ENCODE assay signal across 13 cellular contexts in the genomic region with DNA sequence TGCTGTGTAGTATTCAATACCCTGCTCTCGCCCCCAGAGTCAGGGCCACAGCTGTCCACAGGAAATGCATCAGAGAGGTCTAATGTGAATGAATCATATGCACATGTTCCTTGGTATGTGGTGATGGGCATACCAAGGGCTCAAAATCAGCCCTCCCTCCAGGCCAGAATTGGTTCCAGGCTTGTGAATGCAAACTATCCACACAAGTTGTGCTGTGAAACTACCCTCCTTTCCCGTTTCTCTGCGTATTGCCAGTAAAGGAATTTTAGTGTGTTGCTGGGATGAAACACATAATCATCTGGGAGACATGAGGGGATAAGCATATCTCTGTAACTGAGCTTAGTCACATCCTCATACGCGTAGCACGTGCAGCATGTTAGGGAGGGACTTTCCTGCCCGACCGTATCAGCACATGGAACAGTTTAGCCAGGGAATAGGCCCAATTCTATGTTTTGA. TPM values are rescaled to one million over a fixed set of nuclear protein-coding genes. Genes with fewer than 3 reads are reported as not detected.
DNase-seq lines count a peak whose midpoint lies in the region; ATAC-seq and TF ChIP-seq lines count a peak whose summit lies in the region.
"Had no signal": no experiment of that assay in that cellular context is flagged by ENCODE, and none has a peak within 500 bp of the region (broad histone marks: within the 10 kb centered on the region; RNA-seq: fewer than 3 reads in every experiment).

No MANE protein-coding gene starts in this region.

- H3K36me3 ChIP-seq in GM23338 (ENCODE audit: insufficient read depth), result no peaks in the 10 kb centered on the region
- H3K36me3 ChIP-seq: neutrophil had no signal

- no peak overlapping the region for H3K4me3 Mint-ChIP-seq in GM23338
- H3K4me3 Mint-ChIP-seq: activated naive CD4-positive, alpha-beta T cell treated with anti-CD3 and anti-CD28 coated beads for 36 hours had no signal

- H3K27ac ChIP-seq in GM23338 (ENCODE audit: low read depth), result no peak overlapping the region
- H3K27ac ChIP-seq: neutrophil had no signal

- H3K4me1 Mint-ChIP-seq in GM23338, result peaks cover 6% of the 10 kb centered on the region; the same call in 2 of the 3 replicates

- no peaks in the 10 kb centered on the region for H3K27me3 ChIP-seq in GM23338 (ENCODE audit: insufficient read depth)
- H3K27me3 ChIP-seq: neutrophil had no signal

- no peaks in the 10 kb centered on the region for H3K4me1 ChIP-seq in GM23338 (ENCODE audit: insufficient read depth)

- H2AFZ ChIP-seq in GM23338, result peak overlapping the region; percentile 35; the same call in 1 of the 2 replicates

- peaks cover 9% of the 10 kb centered on the region; the same call in 2 of the 3 replicates for H3K9me3 Mint-ChIP-seq in GM23338

- no peaks in the 10 kb centered on the region for H3F3A ChIP-seq in GM23338 (replicated peaks; ENCODE audit: low read depth)

- TF ChIP-seq CTCF in GM23338 (conservative IDR thresholded peaks at IDR 0.05; ENCODE audit: low read depth in 2 of 2) (no peak), fibroblast of the aortic adventitia (IDR thresholded peaks at IDR 0.05; ENCODE audit: insufficient read depth, low read length) (peak; percentile 4), retinal pigment epithelial cell (conservative IDR thresholded peaks at IDR 0.05; ENCODE audit: low read depth, low read length) (no peak)

- no peak overlapping the region for H3K27ac Mint-ChIP-seq in GM23338
- H3K27ac Mint-ChIP-seq: activated naive CD4-positive, alpha-beta T cell treated with anti-CD3 and anti-CD28 coated beads for 36 hours had no signal

- ATAC-seq in GM23338 (no peak), SK-N-SH treated with all-trans-retinoic acid at 6 μM for 48 hours (peak; percentile 98), HG02678 (IDR thresholded peaks at IDR 0.05; ENCODE audit: unreplicated experiment) (no peak), HG03469 (IDR thresholded peaks at IDR 0.05; ENCODE audit: unreplicated experiment) (no peak)

- no peaks in the 10 kb centered on the region for H3K79me2 ChIP-seq in GM23338 (replicated peaks; ENCODE audit: insufficient read depth)

- DNase-seq in GM23338 (ENCODE audit: low spot score) (no peak), fibroblast of the aortic adventitia (ENCODE audit: low read depth) (peak; percentile 97), retinal pigment epithelial cell (ENCODE audit: low read depth) (peak; percentile 95), middle frontal gyrus (ENCODE audit: extremely low spot score, low spot score) (no peak)
- no peak for DNase-seq in activated CD4-positive, alpha-beta T cell treated with anti-CD3 and anti-CD28 coated beads, Interleukin-2, amount 50 U/mL, for 48 hours
- DNase-seq: activated naive CD4-positive, alpha-beta T cell treated with anti-CD3 and anti-CD28 coated beads for 36 hours; GDM1; KBM-7; NCI-H748 treated with DMSO at 0.1 percent for 48 hours had no signal

- H3K4me2 ChIP-seq in GM23338, result no peak overlapping the region

- H3K4me3 ChIP-seq in GM23338 (no peak overlapping the region), fibroblast of the aortic adventitia (ENCODE audit: low read depth, low read length) (no peak overlapping the region), retinal pigment epithelial cell (ENCODE audit: low read length) (no peak overlapping the region)

- H3K27me3 Mint-ChIP-seq in GM23338 (ENCODE audit: insufficient read depth, low read depth, poor library complexity), result peaks cover 2% of the 10 kb centered on the region

- H3K36me3 Mint-ChIP-seq in GM23338 (ENCODE audit: low read depth), result no peaks in the 10 kb centered on the region; the same call in 2 of the 3 replicates

- H3K9me2 ChIP-seq in GM23338 (ENCODE audit: insufficient read depth), result no peaks in the 10 kb centered on the region

- H4K20me1 ChIP-seq in GM23338 (replicated peaks; ENCODE audit: insufficient read depth), result no peaks in the 10 kb centered on the region

TF ChIP-seq in SK-N-SH treated with all-trans-retinoic acid at 6 μM for 48 hours, 23 proteins besides CTCF, POLR2A, EP300 and RAD21:
- TF ChIP-seq ZFP3 (CRISPR knock-in tag; IDR thresholded peaks at IDR 0.05) (no peak), ARNTL (CRISPR knock-in tag; IDR thresholded peaks at IDR 0.05; ENCODE audit: borderline replicate concordance, low read depth) (no peak), SNAI2 (CRISPR knock-in tag; IDR thresholded peaks at IDR 0.05) (no peak), RARB (CRISPR knock-in tag; IDR thresholded peaks at IDR 0.05) (no peak), TCF4 (CRISPR knock-in tag; IDR thresholded peaks at IDR 0.05; ENCODE audit: borderline replicate concordance) (no peak), TOX (CRISPR knock-in tag; IDR thresholded peaks at IDR 0.05; ENCODE audit: borderline replicate concordance) (no peak), CSDC2 (CRISPR knock-in tag; IDR thresholded peaks at IDR 0.05) (no peak), ZNF565 (CRISPR knock-in tag; conservative IDR thresholded peaks at IDR 0.05; ENCODE audit: low read depth) (no peak), ISL1 (CRISPR knock-in tag; IDR thresholded peaks at IDR 0.05) (no peak), BACH2 (CRISPR knock-in tag; IDR thresholded peaks at IDR 0.05; ENCODE audit: borderline replicate concordance) (no peak), GLIS3 (CRISPR knock-in tag; IDR thresholded peaks at IDR 0.05) (no peak), ZFP30 (CRISPR knock-in tag; IDR thresholded peaks at IDR 0.05) (no peak), ZNF70 (CRISPR knock-in tag; IDR thresholded peaks at IDR 0.05) (no peak), OSR1 (CRISPR knock-in tag; IDR thresholded peaks at IDR 0.05) (no peak)
- TF ChIP-seq, protein P1, sequence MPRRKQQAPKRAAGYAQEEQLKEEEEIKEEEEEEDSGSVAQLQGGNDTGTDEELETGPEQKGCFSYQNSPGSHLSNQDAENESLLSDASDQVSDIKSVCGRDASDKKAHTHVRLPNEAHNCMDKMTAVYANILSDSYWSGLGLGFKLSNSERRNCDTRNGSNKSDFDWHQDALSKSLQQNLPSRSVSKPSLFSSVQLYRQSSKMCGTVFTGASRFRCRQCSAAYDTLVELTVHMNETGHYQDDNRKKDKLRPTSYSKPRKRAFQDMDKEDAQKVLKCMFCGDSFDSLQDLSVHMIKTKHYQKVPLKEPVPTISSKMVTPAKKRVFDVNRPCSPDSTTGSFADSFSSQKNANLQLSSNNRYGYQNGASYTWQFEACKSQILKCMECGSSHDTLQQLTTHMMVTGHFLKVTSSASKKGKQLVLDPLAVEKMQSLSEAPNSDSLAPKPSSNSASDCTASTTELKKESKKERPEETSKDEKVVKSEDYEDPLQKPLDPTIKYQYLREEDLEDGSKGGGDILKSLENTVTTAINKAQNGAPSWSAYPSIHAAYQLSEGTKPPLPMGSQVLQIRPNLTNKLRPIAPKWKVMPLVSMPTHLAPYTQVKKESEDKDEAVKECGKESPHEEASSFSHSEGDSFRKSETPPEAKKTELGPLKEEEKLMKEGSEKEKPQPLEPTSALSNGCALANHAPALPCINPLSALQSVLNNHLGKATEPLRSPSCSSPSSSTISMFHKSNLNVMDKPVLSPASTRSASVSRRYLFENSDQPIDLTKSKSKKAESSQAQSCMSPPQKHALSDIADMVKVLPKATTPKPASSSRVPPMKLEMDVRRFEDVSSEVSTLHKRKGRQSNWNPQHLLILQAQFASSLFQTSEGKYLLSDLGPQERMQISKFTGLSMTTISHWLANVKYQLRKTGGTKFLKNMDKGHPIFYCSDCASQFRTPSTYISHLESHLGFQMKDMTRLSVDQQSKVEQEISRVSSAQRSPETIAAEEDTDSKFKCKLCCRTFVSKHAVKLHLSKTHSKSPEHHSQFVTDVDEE (CRISPR knock-in tag; IDR thresholded peaks at IDR 0.05), result no peak
- TF ChIP-seq, protein P2, sequence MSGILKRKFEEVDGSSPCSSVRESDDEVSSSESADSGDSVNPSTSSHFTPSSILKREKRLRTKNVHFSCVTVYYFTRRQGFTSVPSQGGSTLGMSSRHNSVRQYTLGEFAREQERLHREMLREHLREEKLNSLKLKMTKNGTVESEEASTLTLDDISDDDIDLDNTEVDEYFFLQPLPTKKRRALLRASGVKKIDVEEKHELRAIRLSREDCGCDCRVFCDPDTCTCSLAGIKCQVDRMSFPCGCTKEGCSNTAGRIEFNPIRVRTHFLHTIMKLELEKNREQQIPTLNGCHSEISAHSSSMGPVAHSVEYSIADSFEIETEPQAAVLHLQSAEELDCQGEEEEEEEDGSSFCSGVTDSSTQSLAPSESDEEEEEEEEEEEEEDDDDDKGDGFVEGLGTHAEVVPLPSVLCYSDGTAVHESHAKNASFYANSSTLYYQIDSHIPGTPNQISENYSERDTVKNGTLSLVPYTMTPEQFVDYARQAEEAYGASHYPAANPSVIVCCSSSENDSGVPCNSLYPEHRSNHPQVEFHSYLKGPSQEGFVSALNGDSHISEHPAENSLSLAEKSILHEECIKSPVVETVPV (CRISPR knock-in tag; IDR thresholded peaks at IDR 0.05), result no peak
- TF ChIP-seq, protein P3, sequence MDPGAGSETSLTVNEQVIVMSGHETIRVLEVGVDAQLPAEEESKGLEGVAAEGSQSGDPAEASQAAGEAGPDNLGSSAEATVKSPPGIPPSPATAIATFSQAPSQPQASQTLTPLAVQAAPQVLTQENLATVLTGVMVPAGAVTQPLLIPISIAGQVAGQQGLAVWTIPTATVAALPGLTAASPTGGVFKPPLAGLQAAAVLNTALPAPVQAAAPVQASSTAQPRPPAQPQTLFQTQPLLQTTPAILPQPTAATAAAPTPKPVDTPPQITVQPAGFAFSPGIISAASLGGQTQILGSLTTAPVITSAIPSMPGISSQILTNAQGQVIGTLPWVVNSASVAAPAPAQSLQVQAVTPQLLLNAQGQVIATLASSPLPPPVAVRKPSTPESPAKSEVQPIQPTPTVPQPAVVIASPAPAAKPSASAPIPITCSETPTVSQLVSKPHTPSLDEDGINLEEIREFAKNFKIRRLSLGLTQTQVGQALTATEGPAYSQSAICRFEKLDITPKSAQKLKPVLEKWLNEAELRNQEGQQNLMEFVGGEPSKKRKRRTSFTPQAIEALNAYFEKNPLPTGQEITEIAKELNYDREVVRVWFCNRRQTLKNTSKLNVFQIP (CRISPR knock-in tag; IDR thresholded peaks at IDR 0.05; ENCODE audit: borderline replicate concordance, low read depth), result no peak
TF ChIP-seq in SK-N-SH treated with all-trans-retinoic acid at 6 μM for 48 hours: peak in this region for 0.

RNA-seq across cellular contexts. Expression of gene MME, which starts 9.2 kb away (rescaled TPM):
- total RNA-seq in GM23338 (2014; rRNA removed; shearing (Covaris generic)), result 32.6 and 76.7 TPM in 2 replicates
- 9.8 and 15.2 TPM in 2 replicates for polyA plus RNA-seq in GM23338 (2016; fragmentation: Nextera tagmentation; extraction: Ambion mirVana)
- total RNA-seq in fibroblast of the aortic adventitia (ENCODE audit: low replicate concordance), result 50.4 and 101 TPM in 2 replicates
- total RNA-seq: activated naive CD4-positive, alpha-beta T cell treated with anti-CD3 and anti-CD28 coated beads for 36 hours had no signal

Comparison
In these comparisons a context has a peak if more than half of its experiments do, and no peak if none do; other contexts are left out.
1. DNase-seq: peak in fibroblast of the aortic adventitia (single experiment) and retinal pigment epithelial cell (single experiment); none in GM23338 (single experiment), middle frontal gyrus (single experiment) and activated CD4-positive, alpha-beta T cell treated with anti-CD3 and anti-CD28 coated beads, Interleukin-2, amount 50 U/mL, for 48 hours (0 of 2).